9 cellular contexts compared by ENCODE assay signal in the genomic region with DNA sequence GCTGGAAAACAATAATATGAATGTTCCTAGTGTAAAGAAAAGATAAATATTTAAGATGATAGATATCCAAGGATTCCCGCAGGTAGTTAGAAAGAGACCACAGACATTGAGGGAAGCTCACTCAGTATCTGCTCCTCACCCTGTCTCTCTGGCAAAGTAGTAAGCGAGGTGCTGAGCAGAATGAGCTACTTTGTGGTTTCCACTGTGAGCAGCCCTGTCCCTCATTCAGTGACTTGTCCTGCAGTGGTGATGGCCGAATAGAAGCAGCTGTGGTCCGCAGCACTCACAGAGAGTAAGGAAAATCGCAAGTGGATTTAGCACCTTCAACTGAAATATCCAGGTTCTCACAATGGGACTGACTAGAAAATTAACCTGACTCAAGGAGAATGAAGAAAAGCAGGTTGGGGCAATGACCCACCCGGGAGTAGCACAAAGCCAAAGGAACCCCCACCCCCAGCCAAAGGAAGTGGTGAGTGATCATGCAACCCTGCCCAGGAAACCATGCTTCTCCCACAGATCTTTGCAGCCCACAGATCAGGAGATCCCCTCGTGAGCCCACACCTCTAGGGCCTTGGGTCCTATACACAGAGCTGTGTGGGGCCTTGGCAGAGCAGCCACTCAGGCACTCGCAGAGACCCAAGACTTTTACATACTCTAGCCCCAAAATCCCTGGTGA.
DNase-seq lines count a peak whose midpoint lies in the region; ATAC-seq lines count a peak whose summit lies in the region.
"Had no signal": no experiment of that assay in that cellular context is flagged by ENCODE, and none has a peak within 500 bp of the region (broad histone marks: within the 10 kb centered on the region; RNA-seq: fewer than 3 reads in every experiment).

No MANE protein-coding gene starts in this region.

- peak; percentile 67 for ATAC-seq in GM18873 (IDR thresholded peaks at IDR 0.05; ENCODE audit: low FRiP score, unreplicated experiment)
- peak; percentile 66 for ATAC-seq in HG03442 (IDR thresholded peaks at IDR 0.05; ENCODE audit: unreplicated experiment)
- no peak for ATAC-seq in GM18519 (IDR thresholded peaks at IDR 0.05; ENCODE audit: low FRiP score, unreplicated experiment)
- ATAC-seq: left colon had no signal

- DNase-seq in activated T-cell treated with anti-CD3 and anti-CD28 coated beads for 4 hours: peak; percentile 41
- DNase-seq in stimulated activated CD4-positive, alpha-beta T cell treated with anti-CD3 and anti-CD28 coated beads, Interleukin-4, amount 100 ng/mL, for 1 hour: peak; percentile 35
- DNase-seq in HK-2 (ENCODE audit: unreplicated experiment): no peak
- DNase-seq in NCI-H1436 (lab: John Stamatoyannopoulos, UW): no peak
- no peak for DNase-seq in HPDE6-E6E7 (ENCODE audit: extremely low spot score)
- DNase-seq: left colon had no signal

Comparison
In these comparisons a context has a peak if more than half of its experiments do, and no peak if none do; other contexts are left out.
1. DNase-seq: peak in activated T-cell treated with anti-CD3 and anti-CD28 coated beads for 4 hours (single experiment) and stimulated activated CD4-positive, alpha-beta T cell treated with anti-CD3 and anti-CD28 coated beads, Interleukin-4, amount 100 ng/mL, for 1 hour (single experiment); none in HK-2 (single experiment), NCI-H1436 (single experiment) and HPDE6-E6E7 (single experiment).